Comparison of ENCODE assay signal across 8 cellular contexts in genomic region chr19:14530505-14530904, GRCh38. TPM values are rescaled to one million over a fixed set of nuclear protein-coding genes. Genes with fewer than 3 reads are reported as not detected.
DNase-seq lines count a peak whose midpoint lies in the region; ATAC-seq, FAIRE-seq and TF ChIP-seq lines count a peak whose summit lies in the region.

No MANE protein-coding gene starts in this region.

- H3K9me3 ChIP-seq in PC-9 (ENCODE audit: insufficient read depth, low read depth) (no peaks in the 10 kb centered on the region), endothelial cell of umbilical vein (replicated peaks; ENCODE audit: control insufficient read depth, insufficient read depth, low read length) (no peaks in the 10 kb centered on the region)

- H3K9me1 ChIP-seq in endothelial cell of umbilical vein (replicated peaks; ENCODE audit: control insufficient read depth, extremely low read depth, insufficient read depth, low read length): no peaks in the 10 kb centered on the region

- no peak overlapping the region for H3K9ac ChIP-seq in endothelial cell of umbilical vein (replicated peaks; ENCODE audit: extremely low read depth, insufficient read depth, low read length)

- H3K27ac ChIP-seq in PC-9 (no peak overlapping the region), endothelial cell of umbilical vein (ENCODE audit: insufficient read depth, low read depth, low read length) (no peak overlapping the region)

- no peaks in the 10 kb centered on the region for H3K36me3 ChIP-seq in PC-9 (ENCODE audit: low read depth)
- H3K36me3 ChIP-seq in endothelial cell of umbilical vein (ENCODE audit: control insufficient read depth in 2 of 2, extremely low read depth in 1 of 2, insufficient read depth in 2 of 2, low read length in 2 of 2): no peaks in the 10 kb centered on the region

- H3K9me2 ChIP-seq in PC-9 (ENCODE audit: insufficient read depth): no peaks in the 10 kb centered on the region

- ATAC-seq in GM18870 (IDR thresholded peaks at IDR 0.05; ENCODE audit: unreplicated experiment): no peak

- dilution Hi-C loops in endothelial cell of umbilical vein (cut with MboI; ENCODE audit: extremely low pct_ligation_motif_present, low sequenced_read_pairs): no loop called here

- H3K4me3 ChIP-seq in PC-9 (peak overlapping the region; percentile 76), endothelial cell of umbilical vein (replicated peaks in 1 of 3; ENCODE audit: insufficient read depth in 1 of 3, low read depth in 1 of 3, low read length in 3 of 3) (peak overlapping the region in 1 of 3 experiments; percentile 67), retinal pigment epithelial cell (ENCODE audit: low read length) (peak overlapping the region; percentile 84)

- H3K27me3 ChIP-seq in PC-9 (ENCODE audit: insufficient read depth, low read depth) (no peaks in the 10 kb centered on the region), endothelial cell of umbilical vein (ENCODE audit: control insufficient read depth in 2 of 2, insufficient read depth in 2 of 2, low read length in 2 of 2) (no peaks in the 10 kb centered on the region)

- peak overlapping the region; percentile 90 for H3K4me2 ChIP-seq in PC-9
- H3K4me2 ChIP-seq in endothelial cell of umbilical vein (ENCODE audit: insufficient read depth, low read length): peak overlapping the region; percentile 89

- no peak for TF ChIP-seq CTCF in PC-9 (conservative IDR thresholded peaks at IDR 0.05)
- no peak for TF ChIP-seq CTCF in endothelial cell of umbilical vein (IDR thresholded peaks at IDR 0.05; ENCODE audit: extremely low read depth in 1 of 2, insufficient read depth in 1 of 2, low read depth in 1 of 2, low read length in 2 of 2)
- no peak for TF ChIP-seq CTCF in retinal pigment epithelial cell (conservative IDR thresholded peaks at IDR 0.05; ENCODE audit: low read depth, low read length)

- H3K79me2 ChIP-seq in PC-9 (ENCODE audit: low read depth) (peaks cover 53% of the 10 kb centered on the region), endothelial cell of umbilical vein (ENCODE audit: control insufficient read depth, insufficient read depth, low read length) (peaks cover 19% of the 10 kb centered on the region)

- peaks cover 39% of the 10 kb centered on the region for H3F3A ChIP-seq in PC-9 (ENCODE audit: insufficient read depth, low read depth)

- BruUV-seq in PC-9 (replicated peaks; lab: Mats Ljungman, UMichigan): no TSS peak
- BruUV-seq in endothelial cell of umbilical vein (replicated peaks; lab: Mats Ljungman, UMichigan): no TSS peak

- no peak for FAIRE-seq in GM12891 (lab: Jason Lieb, UNC)
- FAIRE-seq in endothelial cell of umbilical vein (lab: Jason Lieb, UNC): no peak
- no peak for FAIRE-seq in urothelium cell line (lab: Jason Lieb, UNC)

- H4K20me1 ChIP-seq in PC-9 (ENCODE audit: insufficient read depth) (peaks cover 11% of the 10 kb centered on the region), endothelial cell of umbilical vein (replicated peaks; ENCODE audit: control insufficient read depth, extremely low read depth, insufficient read depth, low read length) (no peaks in the 10 kb centered on the region)

- POLR2A ChIA-PET in PC-9 (lab: Charles Lee; ENCODE audit: unreplicated experiment): no interaction called here
- POLR2A ChIA-PET in endothelial cell of umbilical vein (lab: Charles Lee): no interaction called here

- DNase-seq in GM12891 (ENCODE audit: insufficient read length, low spot score): no peak
- DNase-seq in PC-9: no peak
- DNase-seq in endothelial cell of umbilical vein (ENCODE audit: low read depth, low spot score): no peak
- DNase-seq in retinal pigment epithelial cell (ENCODE audit: low read depth): no peak
- no peak for DNase-seq in urothelium cell line (ENCODE audit: low spot score)
- no peak for DNase-seq in stimulated activated CD4-positive, alpha-beta T cell treated with anti-CD3 and anti-CD28 coated beads, Interleukin-15, amount 100 ng/mL, for 24 hours
- no peak for DNase-seq in Ammon's horn (ENCODE audit: low spot score)

- TF ChIP-seq POLR2A in GM12891 (IDR thresholded peaks at IDR 0.05; ENCODE audit: low read depth, low read length) (no peak), endothelial cell of umbilical vein (IDR thresholded peaks at IDR 0.05; ENCODE audit: low read depth, low read length) (no peak)

- H2AFZ ChIP-seq in PC-9 (no peak overlapping the region; the same call in 1 of the 2 replicates), endothelial cell of umbilical vein (ENCODE audit: low read depth, low read length) (no peak overlapping the region)

- H3K4me1 ChIP-seq in PC-9 (replicated peaks; ENCODE audit: insufficient read depth) (peaks cover 12% of the 10 kb centered on the region), endothelial cell of umbilical vein (ENCODE audit: control insufficient read depth, extremely low read depth, insufficient read depth, low read length) (peaks cover 7% of the 10 kb centered on the region)

- CTCF ChIA-PET in PC-9 (lab: Charles Lee): no interaction called here
- CTCF ChIA-PET in endothelial cell of umbilical vein (lab: Charles Lee): no interaction called here

- intact Hi-C loops in PC-9 (cut with micrococcal nuclease; ENCODE audit: unreplicated experiment): no loop called here
- intact Hi-C loops in endothelial cell of umbilical vein (cut with micrococcal nuclease): no loop called here

TF ChIP-seq in GM12891, 5 proteins besides CTCF, POLR2A, EP300 and RAD21:
- TF ChIP-seq SPI1 (IDR thresholded peaks at IDR 0.05; ENCODE audit: low read depth, low read length) (peak; percentile 69), TAF1 (IDR thresholded peaks at IDR 0.05; ENCODE audit: low read depth, low read length) (no peak)

TF ChIP-seq in endothelial cell of umbilical vein, 7 proteins besides CTCF, POLR2A, EP300 and RAD21 (continues in another document):
- TF ChIP-seq POLR2AphosphoS5 (IDR thresholded peaks at IDR 0.05; ENCODE audit: insufficient read depth, low read depth, low read length): no peak
- no peak for TF ChIP-seq MYC (IDR thresholded peaks at IDR 0.05; ENCODE audit: low read depth, low read length)
- TF ChIP-seq GATA2 (IDR thresholded peaks at IDR 0.05; ENCODE audit: insufficient read depth, insufficient read length, low read depth, low read length): no peak

RNA-seq across cellular contexts. Expression of gene TECR, which starts 1.1 kb away (rescaled TPM):
- 50.2 TPM for polyA plus RNA-seq in GM12891 (2012; ENCODE audit: low read depth, missing spikeins)
- total RNA-seq in PC-9 (2021) (212 and 294 TPM in 2 replicates), endothelial cell of umbilical vein (109 and 110 TPM in 2 replicates)
- 193 and 231 TPM in 2 replicates for polyA plus RNA-seq in endothelial cell of umbilical vein
- 84.4 and 92.2 TPM in 2 replicates for polyA plus RNA-seq in endothelial cell of umbilical vein (2011; cell fraction: cytosol; rRNA removed)
- 86.2 and 88.0 TPM in 2 replicates for polyA plus RNA-seq in endothelial cell of umbilical vein (2011; cell fraction: nucleus; rRNA removed)
- 75.8 and 79.0 TPM in 2 replicates for polyA plus RNA-seq in endothelial cell of umbilical vein (2012)
- 99.0 and 116 TPM in 2 replicates for polyA minus RNA-seq in endothelial cell of umbilical vein
- 376 TPM for polyA minus RNA-seq in endothelial cell of umbilical vein (2011; cell fraction: cytosol; rRNA and poly(A)+ RNA removed)
- 30.6 and 38.0 TPM in 2 replicates for polyA minus RNA-seq in endothelial cell of umbilical vein (2011; cell fraction: nucleus; rRNA and poly(A)+ RNA removed)

RNA-seq across cellular contexts. Expression of gene DNAJB1, which starts 12.3 kb away (rescaled TPM):
- 26.5 TPM for polyA plus RNA-seq in GM12891 (2012; ENCODE audit: low read depth, missing spikeins)
- total RNA-seq in PC-9 (2021): 159 and 199 TPM in 2 replicates
- 55.8 and 58.6 TPM in 2 replicates for total RNA-seq in endothelial cell of umbilical vein
- 49.4 and 59.8 TPM in 2 replicates for polyA plus RNA-seq in endothelial cell of umbilical vein
- 53.9 and 57.8 TPM in 2 replicates for polyA plus RNA-seq in endothelial cell of umbilical vein (2011; cell fraction: cytosol; rRNA removed)
- polyA plus RNA-seq in endothelial cell of umbilical vein (2011; cell fraction: nucleus; rRNA removed): 29.2 and 33.8 TPM in 2 replicates
- polyA plus RNA-seq in endothelial cell of umbilical vein (2012): 54.7 and 65.1 TPM in 2 replicates
- 44.9 and 48.7 TPM in 2 replicates for polyA minus RNA-seq in endothelial cell of umbilical vein
- 45.8 TPM for polyA minus RNA-seq in endothelial cell of umbilical vein (2011; cell fraction: cytosol; rRNA and poly(A)+ RNA removed)
- polyA minus RNA-seq in endothelial cell of umbilical vein (2011; cell fraction: nucleus; rRNA and poly(A)+ RNA removed): 14.2 and 15.0 TPM in 2 replicates

RNA-seq across cellular contexts. Expression of gene GIPC1, which starts 34.6 kb away (rescaled TPM):
- 10.4 TPM for polyA plus RNA-seq in GM12891 (2012; ENCODE audit: low read depth, missing spikeins)
- total RNA-seq in PC-9 (2021) (205 and 259 TPM in 2 replicates), endothelial cell of umbilical vein (102 and 108 TPM in 2 replicates)
- 141 and 159 TPM in 2 replicates for polyA plus RNA-seq in endothelial cell of umbilical vein
- polyA plus RNA-seq in endothelial cell of umbilical vein (2011; cell fraction: cytosol; rRNA removed): 65.4 and 106 TPM in 2 replicates
- 65.6 and 67.3 TPM in 2 replicates for polyA plus RNA-seq in endothelial cell of umbilical vein (2011; cell fraction: nucleus; rRNA removed)
- 76.4 and 123 TPM in 2 replicates for polyA plus RNA-seq in endothelial cell of umbilical vein (2012)
- 39.1 and 62.3 TPM in 2 replicates for polyA minus RNA-seq in endothelial cell of umbilical vein
- polyA minus RNA-seq in endothelial cell of umbilical vein (2011; cell fraction: cytosol; rRNA and poly(A)+ RNA removed): 84.5 TPM
- 16.2 and 32.9 TPM in 2 replicates for polyA minus RNA-seq in endothelial cell of umbilical vein (2011; cell fraction: nucleus; rRNA and poly(A)+ RNA removed)

RNA-seq across cellular contexts. Expression of gene NDUFB7, which starts 41.4 kb away (rescaled TPM):
- polyA plus RNA-seq in GM12891 (2012; ENCODE audit: low read depth, missing spikeins): 194 TPM
- total RNA-seq in PC-9 (2021) (192 and 248 TPM in 2 replicates), endothelial cell of umbilical vein (170 and 177 TPM in 2 replicates)
- polyA plus RNA-seq in endothelial cell of umbilical vein: 655 and 916 TPM in 2 replicates
- polyA plus RNA-seq in endothelial cell of umbilical vein (2011; cell fraction: cytosol; rRNA removed): 304 and 482 TPM in 2 replicates
- 91.3 and 158 TPM in 2 replicates for polyA plus RNA-seq in endothelial cell of umbilical vein (2011; cell fraction: nucleus; rRNA removed)
- 112 and 205 TPM in 2 replicates for polyA plus RNA-seq in endothelial cell of umbilical vein (2012)
- 73.0 and 77.9 TPM in 2 replicates for polyA minus RNA-seq in endothelial cell of umbilical vein
- polyA minus RNA-seq in endothelial cell of umbilical vein (2011; cell fraction: cytosol; rRNA and poly(A)+ RNA removed): 132 TPM
- polyA minus RNA-seq in endothelial cell of umbilical vein (2011; cell fraction: nucleus; rRNA and poly(A)+ RNA removed): 10.6 and 25.2 TPM in 2 replicates

RNA-seq across cellular contexts. Expression of gene CLEC17A, which starts 52.4 kb away (rescaled TPM):
- 60.4 TPM for polyA plus RNA-seq in GM12891 (2012; ENCODE audit: low read depth, missing spikeins)
- total RNA-seq in PC-9 (2021) (not detected in 2 replicates), endothelial cell of umbilical vein (not detected in 2 replicates)
- 0.07 TPM in 1 of 2 replicates, not detected in the other for polyA plus RNA-seq in endothelial cell of umbilical vein
- polyA plus RNA-seq in endothelial cell of umbilical vein (2011; cell fraction: cytosol; rRNA removed): not detected in 2 replicates
- 0.07 TPM in 1 of 2 replicates, not detected in the other for polyA plus RNA-seq in endothelial cell of umbilical vein (2011; cell fraction: nucleus; rRNA removed)
- polyA plus RNA-seq in endothelial cell of umbilical vein (2012): not detected in 2 replicates
- polyA minus RNA-seq in endothelial cell of umbilical vein: not detected in 2 replicates
- polyA minus RNA-seq in endothelial cell of umbilical vein (2011; cell fraction: cytosol; rRNA and poly(A)+ RNA removed): not detected
- not detected in 2 replicates for polyA minus RNA-seq in endothelial cell of umbilical vein (2011; cell fraction: nucleus; rRNA and poly(A)+ RNA removed)
